In the genomic region with DNA sequence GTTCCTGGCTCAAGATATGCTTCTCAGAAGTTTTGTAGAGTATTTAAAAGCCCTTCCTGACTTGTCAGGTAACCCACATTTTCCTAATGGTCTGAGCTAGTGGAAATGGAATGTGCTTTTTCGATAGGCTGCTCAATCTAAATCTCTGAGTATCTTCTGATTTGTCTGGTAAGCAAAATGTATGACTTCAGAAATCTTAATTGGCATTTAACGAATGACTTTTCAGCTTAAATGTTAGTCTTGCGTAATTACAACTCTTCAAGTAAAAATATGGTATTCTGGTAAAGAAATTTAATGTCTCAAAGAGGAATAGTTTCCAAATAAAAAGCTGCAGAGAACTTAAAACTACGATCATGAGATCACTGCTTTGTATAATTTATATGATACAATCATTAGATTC, we compare ENCODE assay signal across 11 cellular contexts.
DNase-seq lines count a peak whose midpoint lies in the region; ATAC-seq, FAIRE-seq and TF ChIP-seq lines count a peak whose summit lies in the region.
"Had no signal": no experiment of that assay in that cellular context is flagged by ENCODE, and none has a peak within 500 bp of the region (broad histone marks: within the 10 kb centered on the region; RNA-seq: fewer than 3 reads in every experiment).

No MANE protein-coding gene starts in this region.

- TF ChIP-seq POLR2A in HepG2 (IDR thresholded peaks at IDR 0.05; ENCODE audit: insufficient read depth in 1 of 2, low read depth in 2 of 2, low read length in 2 of 2) (no peak), right lobe of liver (IDR thresholded peaks at IDR 0.05) (no peak)

- POLR2A ChIA-PET in HepG2 (lab: Yijun Ruan, JAX) = no interaction called here
- POLR2A ChIA-PET in PC-3 (lab: Charles Lee; ENCODE audit: unreplicated experiment) = no interaction called here

- CTCF ChIA-PET in HepG2 (lab: Yijun Ruan, JAX; ENCODE audit: low intra/inter-chr PET ratio, low total read pairs) = interaction anchor here (1.2 to 2.2 kb wide), 2 partner anchors 912 to 950 kb away, joined by 4 to 18 read pairs; no protein-coding TSS in a partner anchor
- CTCF ChIA-PET in PC-3 (lab: Charles Lee) = interaction anchor here (0.5 to 1.2 kb wide), 3 partner anchors 17 to 96 kb away, joined by 3 to 4 read pairs (median 3); no protein-coding TSS in a partner anchor

- H3K4me3 ChIP-seq in HepG2 (replicated peaks in 1 of 3; ENCODE audit: insufficient read depth in 1 of 3, low read depth in 2 of 3, low read length in 3 of 3) (no peak overlapping the region), right lobe of liver (no peak overlapping the region), PC-3 (ENCODE audit: low read length) (no peak overlapping the region), neural progenitor cell (no peak overlapping the region)
- H3K4me3 ChIP-seq: GM12878 had no signal

- no peak overlapping the region for H3K27ac Mint-ChIP-seq in neural progenitor cell
- H3K27ac Mint-ChIP-seq: CD4-positive, alpha-beta memory T cell had no signal

- H3K36me3 ChIP-seq in HepG2 (replicated peaks in 1 of 2; ENCODE audit: control insufficient read depth in 1 of 2, insufficient read depth in 2 of 2, low read length in 2 of 2) = no peaks in the 10 kb centered on the region
- H3K36me3 ChIP-seq in right lobe of liver = no peaks in the 10 kb centered on the region
- no peaks in the 10 kb centered on the region for H3K36me3 ChIP-seq in PC-3 (ENCODE audit: low read depth, low read length)
- no peaks in the 10 kb centered on the region for H3K36me3 ChIP-seq in neural progenitor cell

- intact Hi-C loops in HepG2 (cut with micrococcal nuclease; ENCODE audit: unreplicated experiment) (loop anchor here (10.0 kb wide), 1 partner anchor 611 kb away; no protein-coding TSS in a partner anchor), right lobe of liver (cut with DNase I) (no loop called here), PC-3 (cut with micrococcal nuclease) (loop anchor here (5.0 to 10.0 kb wide), 3 partner anchors 79 to 314 kb away; no protein-coding TSS in a partner anchor)

- no peaks in the 10 kb centered on the region for H3K27me3 Mint-ChIP-seq in neural progenitor cell (ENCODE audit: insufficient read depth, low read depth)
- H3K27me3 Mint-ChIP-seq: CD4-positive, alpha-beta memory T cell had no signal

- no peaks in the 10 kb centered on the region for H3K9me3 Mint-ChIP-seq in neural progenitor cell

- ATAC-seq in HepG2 (no peak), right lobe of liver (no peak), PC-3 (no peak), HG02763 (IDR thresholded peaks at IDR 0.05; ENCODE audit: unreplicated experiment) (no peak)

- H3K4me1 Mint-ChIP-seq in neural progenitor cell = no peaks in the 10 kb centered on the region
- H3K4me1 Mint-ChIP-seq: CD4-positive, alpha-beta memory T cell had no signal

- H2AFZ ChIP-seq in HepG2 (ENCODE audit: low read length) = no peak overlapping the region
- peak overlapping the region; percentile 6; the same call in 1 of the 2 replicates for H2AFZ ChIP-seq in PC-3 (ENCODE audit: low read length)
- peak overlapping the region; percentile 0 for H2AFZ ChIP-seq in neural progenitor cell (replicated peaks)

- H3F3A ChIP-seq in PC-3 (ENCODE audit: low read length, unreplicated experiment) (no peaks in the 10 kb centered on the region), neural progenitor cell (ENCODE audit: low read depth) (no peaks in the 10 kb centered on the region)

- no peaks in the 10 kb centered on the region for H3K36me3 Mint-ChIP-seq in neural progenitor cell
- H3K36me3 Mint-ChIP-seq: CD4-positive, alpha-beta memory T cell had no signal

- H3K27me3 ChIP-seq in HepG2 (ENCODE audit: control insufficient read depth in 1 of 2, insufficient read depth in 2 of 2, low read length in 2 of 2) (no peaks in the 10 kb centered on the region), right lobe of liver (no peaks in the 10 kb centered on the region), PC-3 (ENCODE audit: low read length) (no peaks in the 10 kb centered on the region), neural progenitor cell (no peaks in the 10 kb centered on the region)

- H4K20me1 ChIP-seq in HepG2 (ENCODE audit: insufficient read depth, low read length) (no peaks in the 10 kb centered on the region), PC-3 (ENCODE audit: low read length) (no peaks in the 10 kb centered on the region), neural progenitor cell (ENCODE audit: low read depth) (no peaks in the 10 kb centered on the region)

- in situ Hi-C loops in HepG2 (cut with HindIII; ENCODE audit: extremely low pct_ligation_motif_present, low pct_unique_long_range_greater_than_20kb) = loop anchor here (25.0 kb wide), 1 partner anchor 904 kb away; no protein-coding TSS in a partner anchor

- H3K9me3 ChIP-seq in HepG2 (ENCODE audit: low read length) (no peaks in the 10 kb centered on the region), right lobe of liver (no peaks in the 10 kb centered on the region), PC-3 (ENCODE audit: low read length) (no peaks in the 10 kb centered on the region), neural progenitor cell (ENCODE audit: low read depth) (no peaks in the 10 kb centered on the region)

- 34% methylated on average over 4 of the region's 4 CpGs for WGBS in HepG2 (ENCODE audit: low lambda C conversion rate)
- WGBS in right lobe of liver (ENCODE audit: insufficient coverage, low coverage, low lambda C conversion rate, missing lambda C conversion rate) = 47% methylated on average over 4 of the region's 4 CpGs

- TF ChIP-seq EP300 in HepG2 (IDR thresholded peaks at IDR 0.05; ENCODE audit: low read depth in 2 of 2, low read length in 2 of 2) = no peak
- no peak for TF ChIP-seq EP300 in HepG2 (CRISPR knock-in tag; IDR thresholded peaks at IDR 0.05; ENCODE audit: borderline replicate concordance)

- no peak for DNase-seq in HepG2 (ENCODE audit: low spot score)
- no peak for DNase-seq in right lobe of liver
- no peak for DNase-seq in PC-3
- no peak for DNase-seq in neural progenitor cell (ENCODE audit: low spot score)
- DNase-seq in NCI-H187 treated with DMSO at 0.1 percent for 48 hours (lab: John Stamatoyannopoulos, UW) = no peak
- DNase-seq: C1 segment of cervical spinal cord; CD4-positive, alpha-beta memory T cell; GOT3 had no signal

- no peaks in the 10 kb centered on the region for H3K9me2 ChIP-seq in PC-3 (replicated peaks; ENCODE audit: low read length)

- TF ChIP-seq CTCF in HepG2 (CRISPR knock-in tag; IDR thresholded peaks at IDR 0.05) = no peak
- TF ChIP-seq CTCF in right lobe of liver (IDR thresholded peaks at IDR 0.05) = no peak
- no peak for TF ChIP-seq CTCF in PC-3 (conservative IDR thresholded peaks at IDR 0.05; ENCODE audit: low read depth, low read length)
- no peak for TF ChIP-seq CTCF in neural progenitor cell (IDR thresholded peaks at IDR 0.05)

- BruUV-seq in HepG2 (replicated peaks; lab: Mats Ljungman, UMichigan) = no TSS peak
- BruUV-seq in PC-3 (replicated peaks; lab: Mats Ljungman, UMichigan) = no TSS peak

- H3K9ac ChIP-seq in HepG2 (ENCODE audit: insufficient read depth, low read depth, low read length) (no peak overlapping the region), PC-3 (ENCODE audit: low read length) (no peak overlapping the region), neural progenitor cell (no peak overlapping the region)

- no peaks in the 10 kb centered on the region for H3K4me1 ChIP-seq in HepG2 (ENCODE audit: insufficient read depth, low read length)
- H3K4me1 ChIP-seq in right lobe of liver = no peaks in the 10 kb centered on the region
- H3K4me1 ChIP-seq in PC-3 (ENCODE audit: insufficient read depth, low read length) = peaks cover 8% of the 10 kb centered on the region; the same call in 1 of the 2 replicates
- H3K4me1 ChIP-seq in neural progenitor cell = peaks cover 6% of the 10 kb centered on the region

- no peak overlapping the region for H3K4me3 Mint-ChIP-seq in neural progenitor cell
- H3K4me3 Mint-ChIP-seq: CD4-positive, alpha-beta memory T cell had no signal

- H3K27ac ChIP-seq in HepG2 (ENCODE audit: extremely low read length, insufficient read depth, low read length) (no peak overlapping the region), right lobe of liver (no peak overlapping the region), PC-3 (ENCODE audit: low read length) (no peak overlapping the region), neural progenitor cell (no peak overlapping the region)
- H3K27ac ChIP-seq: 22Rv1 had no signal

- H3K4me2 ChIP-seq in HepG2 (ENCODE audit: low read depth, low read length) (no peak overlapping the region), PC-3 (ENCODE audit: low read length) (no peak overlapping the region), neural progenitor cell (no peak overlapping the region)

- H3K79me2 ChIP-seq in HepG2 (ENCODE audit: insufficient read depth, low read length) = no peaks in the 10 kb centered on the region
- no peaks in the 10 kb centered on the region for H3K79me2 ChIP-seq in PC-3 (ENCODE audit: low read length)
- no peaks in the 10 kb centered on the region for H3K79me2 ChIP-seq in neural progenitor cell (ENCODE audit: low read depth)

- FAIRE-seq in HepG2 (lab: Jason Lieb, UNC) = no peak
- FAIRE-seq: GM12878 had no signal

- TF ChIP-seq RAD21 in HepG2 (CRISPR knock-in tag; IDR thresholded peaks at IDR 0.05) = no peak

TF ChIP-seq in HepG2, 621 proteins besides CTCF, POLR2A, EP300 and RAD21 (continues in another document):
- TF ChIP-seq, protein P1, sequence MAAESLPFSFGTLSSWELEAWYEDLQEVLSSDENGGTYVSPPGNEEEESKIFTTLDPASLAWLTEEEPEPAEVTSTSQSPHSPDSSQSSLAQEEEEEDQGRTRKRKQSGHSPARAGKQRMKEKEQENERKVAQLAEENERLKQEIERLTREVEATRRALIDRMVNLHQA (CRISPR knock-in tag; IDR thresholded peaks at IDR 0.05) = no peak
- TF ChIP-seq, protein P2, sequence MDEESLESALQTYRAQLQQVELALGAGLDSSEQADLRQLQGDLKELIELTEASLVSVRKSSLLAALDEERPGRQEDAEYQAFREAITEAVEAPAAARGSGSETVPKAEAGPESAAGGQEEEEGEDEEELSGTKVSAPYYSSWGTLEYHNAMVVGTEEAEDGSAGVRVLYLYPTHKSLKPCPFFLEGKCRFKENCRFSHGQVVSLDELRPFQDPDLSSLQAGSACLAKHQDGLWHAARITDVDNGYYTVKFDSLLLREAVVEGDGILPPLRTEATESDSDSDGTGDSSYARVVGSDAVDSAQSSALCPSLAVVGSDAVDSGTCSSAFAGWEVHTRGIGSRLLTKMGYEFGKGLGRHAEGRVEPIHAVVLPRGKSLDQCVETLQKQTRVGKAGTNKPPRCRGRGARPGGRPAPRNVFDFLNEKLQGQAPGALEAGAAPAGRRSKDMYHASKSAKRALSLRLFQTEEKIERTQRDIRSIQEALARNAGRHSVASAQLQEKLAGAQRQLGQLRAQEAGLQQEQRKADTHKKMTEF (CRISPR knock-in tag; IDR thresholded peaks at IDR 0.05) = no peak
- TF ChIP-seq MAFK (conservative IDR thresholded peaks at IDR 0.05 in 1 of 2, IDR thresholded peaks at IDR 0.05 in 1 of 2; ENCODE audit: low read length in 2 of 2) (peak in 1 of 2 experiments; percentile 54; a peak in 2 of 4 replicates), CEBPB (IDR thresholded peaks at IDR 0.05; ENCODE audit: borderline replicate concordance, low read depth, low read length) (peak; percentile 21; the same call in 1 of the 2 replicates), HNRNPH1 (optimal IDR thresholded peaks at IDR 0.05; ENCODE audit: low read depth, low read length) (no peak), ZNF20 (CRISPR knock-in tag; IDR thresholded peaks at IDR 0.05) (no peak), PITX1 (CRISPR knock-in tag; IDR thresholded peaks at IDR 0.05) (no peak), MAFF (IDR thresholded peaks at IDR 0.05; ENCODE audit: low read depth, low read length) (peak; percentile 58; the same call in 1 of the 2 replicates)

Comparison
In these comparisons a context has a peak if more than half of its experiments do, and no peak if none do; other contexts are left out.
1. intact Hi-C loops: an anchor here in HepG2 (10.0 kb wide) and PC-3 (5.0 to 10.0 kb wide); none called in right lobe of liver.